In the genomic region with DNA sequence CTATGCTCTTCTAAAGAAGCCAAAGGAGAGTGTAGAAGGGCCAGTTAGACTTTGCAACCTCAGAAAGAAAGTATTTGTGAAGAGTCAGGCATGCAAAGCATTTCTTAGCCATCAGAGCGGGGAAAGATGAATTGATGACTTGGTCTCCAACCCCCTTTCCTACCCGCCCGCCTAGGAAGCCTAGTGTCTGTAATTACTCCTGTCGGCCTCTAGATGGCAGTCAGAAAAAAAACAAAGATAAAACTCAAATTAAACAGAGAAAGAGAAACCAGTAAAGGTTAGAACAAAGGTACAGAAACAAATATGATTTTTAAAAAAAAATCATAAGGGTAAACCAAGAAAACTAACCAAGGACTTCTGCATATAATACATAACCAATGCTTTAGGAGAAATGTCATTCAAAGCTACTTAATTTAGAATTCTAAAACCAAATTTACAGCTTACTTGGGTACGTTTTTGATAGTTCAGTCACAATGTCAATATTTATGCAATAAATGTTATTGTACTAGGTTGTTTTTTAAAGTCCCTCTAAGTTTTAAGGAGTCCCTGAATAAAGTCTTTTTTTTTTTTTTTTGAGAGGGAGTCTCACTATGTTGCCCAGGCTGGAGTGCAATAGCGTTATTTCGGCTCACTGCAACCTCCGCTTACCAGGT, we compare ENCODE assay signal across 8 cellular contexts.
DNase-seq lines count a peak whose midpoint lies in the region; FAIRE-seq and TF ChIP-seq lines count a peak whose summit lies in the region.

No MANE protein-coding gene starts in this region.

- no peaks in the 10 kb centered on the region for H3K9me3 ChIP-seq in MG63

- H3K36me3 ChIP-seq in MG63 = no peaks in the 10 kb centered on the region

- peak; percentile 29 for TF ChIP-seq CTCF in GM20000 (IDR thresholded peaks at IDR 0.05; ENCODE audit: extremely low read depth, missing control alignments)

- H3K27me3 ChIP-seq in MG63 = no peaks in the 10 kb centered on the region

- no peak for TF ChIP-seq POLR2A in GM12891 (IDR thresholded peaks at IDR 0.05; ENCODE audit: low read depth, low read length)

- FAIRE-seq in GM12891 (lab: Jason Lieb, UNC) = no peak

- DNase-seq in NCI-H1694 treated with DMSO at 0.1 percent for 48 hours (lab: John Stamatoyannopoulos, UW) (peak; percentile 31), NCI-H1694 (lab: John Stamatoyannopoulos, UW) (no peak), GM20000 (ENCODE audit: low spot score) (peak; percentile 36), NCI-H460 (ENCODE audit: extremely low read depth, low read depth) (peak; percentile 29), cerebellar cortex (ENCODE audit: low spot score) (peak; percentile 70), lung microvascular endothelial cell (ENCODE audit: low read depth in 2 of 2) (peak; percentile 37 to 53), GM12891 (ENCODE audit: insufficient read length, low spot score) (no peak), MG63 (no peak)

- H3K4me3 ChIP-seq in MG63 = no peak overlapping the region

TF ChIP-seq in GM12891, 5 proteins besides CTCF, POLR2A, EP300 and RAD21:
- TF ChIP-seq POLR2AphosphoS5 (IDR thresholded peaks at IDR 0.05; ENCODE audit: low read depth, low read length) = no peak

Comparison
In these comparisons a context has a peak if more than half of its experiments do, and no peak if none do; other contexts are left out.
1. DNase-seq: peak in NCI-H1694 treated with DMSO at 0.1 percent for 48 hours (single experiment), GM20000 (single experiment), NCI-H460 (single experiment), cerebellar cortex (single experiment) and lung microvascular endothelial cell (2 of 2); none in NCI-H1694 (single experiment), GM12891 (single experiment) and MG63 (single experiment).